ENCODE assay signal across 8 cellular contexts in the genomic region with DNA sequence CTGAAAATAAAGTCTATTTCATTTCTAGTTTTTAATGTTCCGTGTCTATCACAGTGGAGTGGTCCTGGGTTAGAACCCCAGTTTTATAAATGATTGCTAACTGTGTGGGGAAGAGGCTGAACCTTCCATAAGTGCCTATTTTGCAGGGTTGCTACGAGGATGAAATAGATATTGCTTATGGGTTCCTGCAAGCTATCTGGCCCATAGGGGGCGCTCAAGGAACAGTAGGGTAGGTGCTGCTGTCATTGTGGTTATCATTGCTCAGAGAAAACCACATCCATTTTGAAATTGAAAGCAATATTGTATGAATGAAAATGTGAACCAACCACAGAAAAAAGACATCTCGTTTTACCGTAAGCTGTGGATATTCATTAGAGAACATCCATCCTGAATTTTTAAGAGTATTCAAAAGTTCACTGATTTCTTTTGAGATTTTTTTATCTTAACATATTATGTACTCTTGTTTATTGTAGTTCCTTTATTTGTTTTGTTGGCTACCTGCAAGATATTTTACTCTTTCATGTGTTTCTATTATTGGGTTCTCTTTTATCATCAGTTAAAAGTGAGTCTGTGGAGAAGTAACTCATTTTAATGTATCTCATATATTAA.
A peak's percentile ranks its signal among the peaks of the same experiment; 100 is the strongest.
DNase-seq lines count a peak whose midpoint lies in the region; ATAC-seq and TF ChIP-seq lines count a peak whose summit lies in the region.

No MANE protein-coding gene starts in this region.

- WGBS in thyroid gland, 2 donors: 30 to 32% methylated on average over 5 of the region's 5 CpGs

- no peak overlapping the region for H3K4me2 ChIP-seq in PC-9

- peak; percentile 81 for DNase-seq in EL
- DNase-seq in PC-9: peak in 1 of 2 experiments; percentile 47
- peak; percentile 66 for DNase-seq in activated T-cell treated with anti-CD3 and anti-CD28 coated beads, Interleukin-2, amount 50 U/mL, for 1 hour
- DNase-seq in fibroblast of pulmonary artery (ENCODE audit: low read depth): peak; percentile 92
- DNase-seq in omental fat pad (ENCODE audit: low spot score): peak; percentile 97
- peak; percentile 73 to 81 for DNase-seq in thyroid gland

- ATAC-seq in GM21723 (IDR thresholded peaks at IDR 0.05; ENCODE audit: unreplicated experiment) (peak; percentile 93), omental fat pad (ENCODE audit: low FRiP score) (peak; percentile 51)

- intact Hi-C loops in PC-9 (cut with micrococcal nuclease; ENCODE audit: unreplicated experiment) (loop anchor here (5.0 kb wide), 1 partner anchor 255 kb away; no protein-coding TSS in a partner anchor), thyroid gland (cut with DNase I) (no loop called here)

- TF ChIP-seq RAD21 in Ishikawa (IDR thresholded peaks at IDR 0.05; ENCODE audit: low read depth): peak; percentile 49

- no peaks in the 10 kb centered on the region for H3K9me2 ChIP-seq in PC-9 (ENCODE audit: insufficient read depth)

- POLR2A ChIA-PET in PC-9 (lab: Charles Lee; ENCODE audit: unreplicated experiment): no interaction called here

- H3K27ac ChIP-seq in PC-9: no peak overlapping the region
- H3K27ac ChIP-seq in thyroid gland: no peak overlapping the region

- CTCF ChIA-PET in PC-9 (lab: Charles Lee): interaction anchor here (0.7 to 1.2 kb wide), 2 partner anchors 54 to 128 kb away, joined by 4 to 5 read pairs; no protein-coding TSS in a partner anchor

- TF ChIP-seq EP300 in Ishikawa (IDR thresholded peaks at IDR 0.05; ENCODE audit: borderline replicate concordance): no peak

- H2AFZ ChIP-seq in PC-9: no peak overlapping the region

- no peaks in the 10 kb centered on the region for H3K9me3 ChIP-seq in PC-9 (ENCODE audit: insufficient read depth, low read depth)
- no peaks in the 10 kb centered on the region for H3K9me3 ChIP-seq in thyroid gland

- no peak overlapping the region for H3K4me3 ChIP-seq in PC-9
- H3K4me3 ChIP-seq in fibroblast of pulmonary artery (replicated peaks; ENCODE audit: low read depth, low read length): no peak overlapping the region
- H3K4me3 ChIP-seq in thyroid gland (replicated peaks in 1 of 3): no peak overlapping the region

- no peak for TF ChIP-seq POLR2A in thyroid gland (IDR thresholded peaks at IDR 0.05)

- no peaks in the 10 kb centered on the region for H4K20me1 ChIP-seq in PC-9 (ENCODE audit: insufficient read depth)

- no peaks in the 10 kb centered on the region for H3F3A ChIP-seq in PC-9 (ENCODE audit: insufficient read depth, low read depth)

- H3K27me3 ChIP-seq in PC-9 (ENCODE audit: insufficient read depth, low read depth): peaks cover 33% of the 10 kb centered on the region
- H3K27me3 ChIP-seq in thyroid gland: no peaks in the 10 kb centered on the region

- no peaks in the 10 kb centered on the region for H3K4me1 ChIP-seq in PC-9 (replicated peaks; ENCODE audit: insufficient read depth)
- H3K4me1 ChIP-seq in thyroid gland: no peaks in the 10 kb centered on the region

- BruUV-seq in PC-9 (replicated peaks; lab: Mats Ljungman, UMichigan): no TSS peak

- peak; percentile 79 for TF ChIP-seq CTCF in PC-9 (conservative IDR thresholded peaks at IDR 0.05)
- peak; percentile 98 for TF ChIP-seq CTCF in fibroblast of pulmonary artery (IDR thresholded peaks at IDR 0.05; ENCODE audit: low read length, missing control alignments)
- no peak for TF ChIP-seq CTCF in omental fat pad (IDR thresholded peaks at IDR 0.05)
- peak; percentile 44 to 73 (median 52) for TF ChIP-seq CTCF in thyroid gland (IDR thresholded peaks at IDR 0.05)

- no peaks in the 10 kb centered on the region for H3K36me3 ChIP-seq in PC-9 (ENCODE audit: low read depth)
- H3K36me3 ChIP-seq in thyroid gland: no peaks in the 10 kb centered on the region

- H3K79me2 ChIP-seq in PC-9 (ENCODE audit: low read depth): no peaks in the 10 kb centered on the region

TF ChIP-seq in Ishikawa, 13 proteins besides CTCF, POLR2A, EP300 and RAD21:
- TF ChIP-seq FOXM1 (IDR thresholded peaks at IDR 0.05; ENCODE audit: borderline replicate concordance, low read depth): no peak
- no peak for TF ChIP-seq TEAD4 (IDR thresholded peaks at IDR 0.05)
- TF ChIP-seq EGR1 (IDR thresholded peaks at IDR 0.05): no peak
TF ChIP-seq in Ishikawa: peak in this region for 0.

Comparison
In these comparisons a context has a peak if more than half of its experiments do, and no peak if none do; other contexts are left out.
1. CTCF ChIP-seq: peak in PC-9 (single experiment), fibroblast of pulmonary artery (single experiment) and thyroid gland (6 of 6); none in omental fat pad (0 of 3).